Comparison of ENCODE assay signal across 7 cellular contexts in the genomic region with DNA sequence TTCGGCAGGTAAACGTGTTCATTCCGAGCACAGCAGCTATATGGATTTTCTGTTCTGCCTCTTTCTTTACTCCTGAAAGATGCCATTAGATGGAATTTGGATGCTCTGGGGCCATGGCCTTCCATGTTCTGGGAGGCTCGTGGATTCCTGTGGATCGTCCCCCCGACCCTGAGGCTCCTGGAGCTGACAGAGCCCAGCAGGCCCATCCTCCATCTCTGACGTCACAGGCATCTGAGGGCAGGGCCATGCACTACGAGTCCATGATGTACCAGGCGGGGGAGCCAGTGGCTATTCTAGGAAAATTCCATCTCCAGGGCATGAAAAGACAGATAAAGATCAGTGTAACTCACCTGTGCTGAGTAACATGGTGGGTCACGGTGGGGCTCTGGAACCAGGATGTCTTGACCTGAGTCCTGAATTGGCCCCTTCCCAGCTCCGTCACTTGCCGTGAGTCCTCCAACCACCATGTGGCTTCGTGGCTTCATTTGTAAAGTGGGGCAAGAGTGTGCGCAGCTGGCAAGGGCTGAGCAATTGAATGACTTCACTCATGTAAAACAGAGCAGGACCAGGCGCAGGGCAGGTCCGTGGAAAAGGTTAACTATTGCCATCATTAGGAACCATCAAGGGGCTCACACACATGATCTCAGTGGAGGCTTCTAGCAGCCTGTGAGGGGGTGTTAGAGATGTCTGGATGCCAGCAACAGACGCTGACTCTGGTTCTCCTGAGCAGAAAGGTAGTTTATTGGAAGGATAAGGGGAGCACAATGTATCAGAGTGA.
A peak's percentile ranks its signal among the peaks of the same experiment; 100 is the strongest.
DNase-seq lines count a peak whose midpoint lies in the region; ATAC-seq, FAIRE-seq and TF ChIP-seq lines count a peak whose summit lies in the region.
"Not testable (repeated sequence)": the region's sequence is repeated elsewhere in the genome, so short reads cannot be mapped to it uniquely, and the experiment has no call there.

No MANE protein-coding gene starts in this region.

- not testable (repeated sequence) for H3K27ac ChIP-seq in coronary artery; left ventricle myocardium inferior (replicated peaks)
- H3K27ac ChIP-seq in rectal smooth muscle tissue (ENCODE audit: low read depth, low read length) = peak overlapping the region; percentile 83

- peak; percentile 84 for ATAC-seq in WTC11
- not testable (repeated sequence) for ATAC-seq in left lobe of liver

- H3K27ac Mint-ChIP-seq in WTC11 = not testable (repeated sequence)

- H3K4me3 Mint-ChIP-seq in WTC11 = not testable (repeated sequence)

- DNase-seq in ELF-1 (ENCODE audit: low read depth, low spot score) (peak; percentile 55), WTC11 (ENCODE audit: low spot score) (peak; percentile 63), coronary artery (ENCODE audit: low spot score) (peak; percentile 41), left ventricle myocardium inferior (peak; percentile 15), left lobe of liver (ENCODE audit: low spot score) (peak; percentile 29)
- not testable (repeated sequence) for DNase-seq in HTR-8/SVneo (ENCODE audit: insufficient read length, low spot score)

- CTCF ChIA-PET in WTC11 (lab: Charles Lee) = interaction anchor here (0.8 kb wide), 1 partner anchor 48 kb away, joined by 3 read pairs; no protein-coding TSS in a partner anchor

- H3K36me3 Mint-ChIP-seq in WTC11 = not testable (repeated sequence)

- peaks cover 14% of the 10 kb centered on the region for H3K36me3 ChIP-seq in left ventricle myocardium inferior
- not testable (repeated sequence) for H3K36me3 ChIP-seq in rectal smooth muscle tissue (ENCODE audit: control insufficient read depth, insufficient read depth, low read length)

- not testable (repeated sequence) for H3K9ac ChIP-seq in rectal smooth muscle tissue (ENCODE audit: low read length)

- not testable (repeated sequence) for H3K4me3 ChIP-seq in coronary artery; left ventricle myocardium inferior; rectal smooth muscle tissue (ENCODE audit: low read length)

- POLR2A ChIA-PET in WTC11 (lab: Charles Lee) = interaction anchor here (0.6 kb wide), 1 partner anchor 905 kb away, joined by 3 read pairs; no protein-coding TSS in a partner anchor

- not testable (repeated sequence) for H3K27me3 Mint-ChIP-seq in WTC11 (ENCODE audit: low read depth)

- intact Hi-C loops in left ventricle myocardium inferior (cut with micrococcal nuclease) = not testable (repeated sequence)

- peak; percentile 79 for FAIRE-seq in HTR-8/SVneo (lab: Jason Lieb, UNC)

- TF ChIP-seq CTCF in WTC11 (IDR thresholded peaks at IDR 0.05); coronary artery (IDR thresholded peaks at IDR 0.05); left ventricle myocardium inferior (IDR thresholded peaks at IDR 0.05; ENCODE audit: borderline replicate concordance): not testable (repeated sequence)

- not testable (repeated sequence) for H3K27me3 ChIP-seq in left ventricle myocardium inferior (ENCODE audit: low read depth); rectal smooth muscle tissue (ENCODE audit: control insufficient read depth, insufficient read depth, low read length)

- H3K9me3 ChIP-seq in left ventricle myocardium inferior (replicated peaks) = not testable (repeated sequence)

- peaks cover 24% of the 10 kb centered on the region for H3K9me3 Mint-ChIP-seq in WTC11

- not testable (repeated sequence) for H3K4me1 Mint-ChIP-seq in WTC11

- peaks cover 38% of the 10 kb centered on the region for H3K4me1 ChIP-seq in left ventricle myocardium inferior
- peaks cover 18% of the 10 kb centered on the region for H3K4me1 ChIP-seq in rectal smooth muscle tissue (ENCODE audit: control insufficient read depth, insufficient read depth, low read length)
